Comparison of ENCODE assay signal across 1 cellular context in genomic region chr7:16242920-16243319, GRCh38.
TF ChIP-seq lines count a peak whose summit lies in the region.

No MANE protein-coding gene starts in this region.

TF ChIP-seq in GM23338, 12 proteins besides CTCF, POLR2A, EP300 and RAD21 (continued from another document):
- TF ChIP-seq REST (IDR thresholded peaks at IDR 0.05; ENCODE audit: unreplicated experiment) (no peak), EZH2phosphoT487 (IDR thresholded peaks at IDR 0.05; ENCODE audit: unreplicated experiment) (no peak), EZH2 (IDR thresholded peaks at IDR 0.05; ENCODE audit: low read depth, unreplicated experiment) (no peak)
